Comparison of ENCODE assay signal across 1 cellular context in the genomic region with DNA sequence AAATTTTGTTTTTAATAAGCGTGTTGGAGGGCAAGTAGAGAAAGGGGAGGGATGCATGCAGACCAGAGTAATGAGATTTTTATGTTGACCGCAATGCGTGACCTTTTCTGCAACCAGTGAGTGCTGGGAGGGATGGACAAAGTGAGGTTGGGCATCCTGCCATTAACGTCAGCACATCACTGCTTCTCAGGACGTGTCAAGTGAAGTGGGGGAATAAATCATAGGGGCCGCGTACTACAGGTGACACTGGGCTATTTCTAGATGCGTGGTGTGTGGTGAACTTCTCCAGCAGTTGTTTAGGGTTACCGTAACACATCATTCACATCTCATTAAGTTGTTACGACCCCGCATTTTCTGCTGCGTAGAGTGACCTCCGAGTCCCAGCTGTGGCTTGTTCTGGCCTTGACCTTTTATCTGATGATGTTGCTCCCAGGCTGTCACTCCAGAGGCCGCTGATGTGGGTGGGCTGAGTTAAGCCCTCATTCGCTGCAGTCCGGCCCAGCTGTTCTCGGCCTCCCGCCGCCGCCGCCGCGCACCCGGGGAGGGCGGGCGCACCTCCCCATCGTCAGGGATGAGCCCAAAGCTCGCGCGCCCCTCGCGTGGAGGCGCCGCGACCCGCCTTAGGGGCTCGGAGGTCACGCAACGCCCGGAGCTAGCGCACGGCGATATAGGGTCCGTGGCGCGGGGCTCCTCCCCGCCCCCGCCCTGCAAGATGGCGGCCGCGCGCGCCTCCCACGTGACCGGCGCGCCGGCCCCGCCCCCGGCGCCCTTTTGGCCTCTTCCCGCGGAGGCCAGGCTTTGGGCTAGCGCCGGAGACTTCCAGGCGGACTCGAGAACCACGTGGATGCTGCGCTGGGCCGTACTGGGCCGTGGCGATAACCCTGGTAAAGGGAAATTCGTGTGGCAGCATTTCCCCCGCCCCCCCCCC.
TF ChIP-seq lines count a peak whose summit lies in the region.

No MANE protein-coding gene starts in this region.

TF ChIP-seq in HepG2, 621 proteins besides CTCF, POLR2A, EP300 and RAD21 (continued from another document and continues in another):
- TF ChIP-seq, protein P1, sequence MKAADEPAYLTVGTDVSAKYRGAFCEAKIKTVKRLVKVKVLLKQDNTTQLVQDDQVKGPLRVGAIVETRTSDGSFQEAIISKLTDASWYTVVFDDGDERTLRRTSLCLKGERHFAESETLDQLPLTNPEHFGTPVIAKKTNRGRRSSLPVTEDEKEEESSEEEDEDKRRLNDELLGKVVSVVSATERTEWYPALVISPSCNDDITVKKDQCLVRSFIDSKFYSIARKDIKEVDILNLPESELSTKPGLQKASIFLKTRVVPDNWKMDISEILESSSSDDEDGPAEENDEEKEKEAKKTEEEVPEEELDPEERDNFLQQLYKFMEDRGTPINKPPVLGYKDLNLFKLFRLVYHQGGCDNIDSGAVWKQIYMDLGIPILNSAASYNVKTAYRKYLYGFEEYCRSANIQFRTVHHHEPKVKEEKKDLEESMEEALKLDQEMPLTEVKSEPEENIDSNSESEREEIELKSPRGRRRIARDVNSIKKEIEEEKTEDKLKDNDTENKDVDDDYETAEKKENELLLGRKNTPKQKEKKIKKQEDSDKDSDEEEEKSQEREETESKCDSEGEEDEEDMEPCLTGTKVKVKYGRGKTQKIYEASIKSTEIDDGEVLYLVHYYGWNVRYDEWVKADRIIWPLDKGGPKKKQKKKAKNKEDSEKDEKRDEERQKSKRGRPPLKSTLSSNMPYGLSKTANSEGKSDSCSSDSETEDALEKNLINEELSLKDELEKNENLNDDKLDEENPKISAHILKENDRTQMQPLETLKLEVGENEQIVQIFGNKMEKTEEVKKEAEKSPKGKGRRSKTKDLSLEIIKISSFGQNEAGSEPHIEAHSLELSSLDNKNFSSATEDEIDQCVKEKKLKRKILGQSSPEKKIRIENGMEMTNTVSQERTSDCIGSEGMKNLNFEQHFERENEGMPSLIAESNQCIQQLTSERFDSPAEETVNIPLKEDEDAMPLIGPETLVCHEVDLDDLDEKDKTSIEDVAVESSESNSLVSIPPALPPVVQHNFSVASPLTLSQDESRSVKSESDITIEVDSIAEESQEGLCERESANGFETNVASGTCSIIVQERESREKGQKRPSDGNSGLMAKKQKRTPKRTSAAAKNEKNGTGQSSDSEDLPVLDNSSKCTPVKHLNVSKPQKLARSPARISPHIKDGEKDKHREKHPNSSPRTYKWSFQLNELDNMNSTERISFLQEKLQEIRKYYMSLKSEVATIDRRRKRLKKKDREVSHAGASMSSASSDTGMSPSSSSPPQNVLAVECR (CRISPR knock-in tag; IDR thresholded peaks at IDR 0.05; ENCODE audit: borderline replicate concordance) = peak; percentile 92
- TF ChIP-seq SMARCE1 (IDR thresholded peaks at IDR 0.05; ENCODE audit: borderline replicate concordance) = no peak
- TF ChIP-seq, protein P2, sequence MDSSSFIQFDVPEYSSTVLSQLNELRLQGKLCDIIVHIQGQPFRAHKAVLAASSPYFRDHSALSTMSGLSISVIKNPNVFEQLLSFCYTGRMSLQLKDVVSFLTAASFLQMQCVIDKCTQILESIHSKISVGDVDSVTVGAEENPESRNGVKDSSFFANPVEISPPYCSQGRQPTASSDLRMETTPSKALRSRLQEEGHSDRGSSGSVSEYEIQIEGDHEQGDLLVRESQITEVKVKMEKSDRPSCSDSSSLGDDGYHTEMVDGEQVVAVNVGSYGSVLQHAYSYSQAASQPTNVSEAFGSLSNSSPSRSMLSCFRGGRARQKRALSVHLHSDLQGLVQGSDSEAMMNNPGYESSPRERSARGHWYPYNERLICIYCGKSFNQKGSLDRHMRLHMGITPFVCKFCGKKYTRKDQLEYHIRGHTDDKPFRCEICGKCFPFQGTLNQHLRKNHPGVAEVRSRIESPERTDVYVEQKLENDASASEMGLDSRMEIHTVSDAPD (CRISPR knock-in tag; IDR thresholded peaks at IDR 0.05) = no peak
- 0 out of 2 replicates have a peak, but pooled peaks have one; percentile 69 for TF ChIP-seq REL (CRISPR knock-in tag; conservative IDR thresholded peaks at IDR 0.05)
- TF ChIP-seq MAFF (IDR thresholded peaks at IDR 0.05; ENCODE audit: low read depth, low read length) = no peak
- no peak for TF ChIP-seq KLF9 (CRISPR knock-in tag; IDR thresholded peaks at IDR 0.05; ENCODE audit: low read depth)
- peak; percentile 72; the same call in 1 of the 2 replicates for TF ChIP-seq ZBTB42 (CRISPR knock-in tag; IDR thresholded peaks at IDR 0.05)
- peak; percentile 63 for TF ChIP-seq PHF21A (CRISPR knock-in tag; IDR thresholded peaks at IDR 0.05)
- TF ChIP-seq KLF12 (CRISPR knock-in tag; IDR thresholded peaks at IDR 0.05; ENCODE audit: borderline replicate concordance) = peak; percentile 66; the same call in 1 of the 2 replicates
- no peak for TF ChIP-seq NFATC3 (CRISPR knock-in tag; IDR thresholded peaks at IDR 0.05)
- TF ChIP-seq ZNF83 (CRISPR knock-in tag; IDR thresholded peaks at IDR 0.05; ENCODE audit: borderline replicate concordance) = no peak
- 0 out of 2 replicates have a peak, but pooled peaks have one; percentile 22 for TF ChIP-seq ZC3H4 (CRISPR knock-in tag; IDR thresholded peaks at IDR 0.05; ENCODE audit: borderline replicate concordance)
- TF ChIP-seq SIX1 (CRISPR knock-in tag; IDR thresholded peaks at IDR 0.05; ENCODE audit: borderline replicate concordance) = no peak
- TF ChIP-seq, protein P3, sequence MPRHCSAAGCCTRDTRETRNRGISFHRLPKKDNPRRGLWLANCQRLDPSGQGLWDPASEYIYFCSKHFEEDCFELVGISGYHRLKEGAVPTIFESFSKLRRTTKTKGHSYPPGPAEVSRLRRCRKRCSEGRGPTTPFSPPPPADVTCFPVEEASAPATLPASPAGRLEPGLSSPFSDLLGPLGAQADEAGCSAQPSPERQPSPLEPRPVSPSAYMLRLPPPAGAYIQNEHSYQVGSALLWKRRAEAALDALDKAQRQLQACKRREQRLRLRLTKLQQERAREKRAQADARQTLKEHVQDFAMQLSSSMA (CRISPR knock-in tag; IDR thresholded peaks at IDR 0.05) = 0 out of 2 replicates have a peak, but pooled peaks have one; percentile 47
- TF ChIP-seq, protein P4, sequence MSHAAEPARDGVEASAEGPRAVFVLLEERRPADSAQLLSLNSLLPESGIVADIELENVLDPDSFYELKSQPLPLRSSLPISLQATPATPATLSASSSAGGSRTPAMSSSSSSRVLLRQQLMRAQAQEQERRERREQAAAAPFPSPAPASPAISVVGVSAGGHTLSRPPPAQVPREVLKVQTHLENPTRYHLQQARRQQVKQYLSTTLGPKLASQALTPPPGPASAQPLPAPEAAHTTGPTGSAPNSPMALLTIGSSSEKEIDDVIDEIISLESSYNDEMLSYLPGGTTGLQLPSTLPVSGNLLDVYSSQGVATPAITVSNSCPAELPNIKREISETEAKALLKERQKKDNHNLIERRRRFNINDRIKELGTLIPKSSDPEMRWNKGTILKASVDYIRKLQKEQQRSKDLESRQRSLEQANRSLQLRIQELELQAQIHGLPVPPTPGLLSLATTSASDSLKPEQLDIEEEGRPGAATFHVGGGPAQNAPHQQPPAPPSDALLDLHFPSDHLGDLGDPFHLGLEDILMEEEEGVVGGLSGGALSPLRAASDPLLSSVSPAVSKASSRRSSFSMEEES (CRISPR knock-in tag; IDR thresholded peaks at IDR 0.05) = no peak
- peak; percentile 52; the same call in 1 of the 2 replicates for TF ChIP-seq KMT2B (CRISPR knock-in tag; IDR thresholded peaks at IDR 0.05)
- TF ChIP-seq ATF1 (CRISPR knock-in tag; IDR thresholded peaks at IDR 0.05) = no peak
- TF ChIP-seq, protein P5, sequence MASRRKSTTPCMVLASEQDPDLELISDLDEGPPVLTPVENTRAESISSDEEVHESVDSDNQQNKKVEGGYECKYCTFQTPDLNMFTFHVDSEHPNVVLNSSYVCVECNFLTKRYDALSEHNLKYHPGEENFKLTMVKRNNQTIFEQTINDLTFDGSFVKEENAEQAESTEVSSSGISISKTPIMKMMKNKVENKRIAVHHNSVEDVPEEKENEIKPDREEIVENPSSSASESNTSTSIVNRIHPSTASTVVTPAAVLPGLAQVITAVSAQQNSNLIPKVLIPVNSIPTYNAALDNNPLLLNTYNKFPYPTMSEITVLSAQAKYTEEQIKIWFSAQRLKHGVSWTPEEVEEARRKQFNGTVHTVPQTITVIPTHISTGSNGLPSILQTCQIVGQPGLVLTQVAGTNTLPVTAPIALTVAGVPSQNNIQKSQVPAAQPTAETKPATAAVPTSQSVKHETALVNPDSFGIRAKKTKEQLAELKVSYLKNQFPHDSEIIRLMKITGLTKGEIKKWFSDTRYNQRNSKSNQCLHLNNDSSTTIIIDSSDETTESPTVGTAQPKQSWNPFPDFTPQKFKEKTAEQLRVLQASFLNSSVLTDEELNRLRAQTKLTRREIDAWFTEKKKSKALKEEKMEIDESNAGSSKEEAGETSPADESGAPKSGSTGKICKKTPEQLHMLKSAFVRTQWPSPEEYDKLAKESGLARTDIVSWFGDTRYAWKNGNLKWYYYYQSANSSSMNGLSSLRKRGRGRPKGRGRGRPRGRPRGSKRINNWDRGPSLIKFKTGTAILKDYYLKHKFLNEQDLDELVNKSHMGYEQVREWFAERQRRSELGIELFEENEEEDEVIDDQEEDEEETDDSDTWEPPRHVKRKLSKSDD (CRISPR knock-in tag; IDR thresholded peaks at IDR 0.05; ENCODE audit: low read depth) = peak; percentile 87
- peak; percentile 32; the same call in 1 of the 2 replicates for TF ChIP-seq SOX5 (CRISPR knock-in tag; IDR thresholded peaks at IDR 0.05; ENCODE audit: borderline replicate concordance)
- TF ChIP-seq NFIC (IDR thresholded peaks at IDR 0.05; ENCODE audit: low read length) = no peak
- peak; percentile 61; the same call in 1 of the 2 replicates for TF ChIP-seq KAT7 (CRISPR knock-in tag; IDR thresholded peaks at IDR 0.05; ENCODE audit: borderline replicate concordance)
- no peak for TF ChIP-seq AHR (CRISPR knock-in tag; IDR thresholded peaks at IDR 0.05)
- peak; percentile 41; the same call in 1 of the 2 replicates for TF ChIP-seq GATA4 (IDR thresholded peaks at IDR 0.05; ENCODE audit: borderline replicate concordance, low read depth)
- TF ChIP-seq KDM5A (IDR thresholded peaks at IDR 0.05; ENCODE audit: borderline replicate concordance, low read length) = no peak; the same call in 1 of the 2 replicates
- no peak for TF ChIP-seq ZNF33A (CRISPR knock-in tag; IDR thresholded peaks at IDR 0.05; ENCODE audit: borderline replicate concordance)
- TF ChIP-seq IKZF4 (CRISPR knock-in tag; IDR thresholded peaks at IDR 0.05; ENCODE audit: borderline replicate concordance, low read depth, not compliant biosample characterization) = no peak
- peak; percentile 61 for TF ChIP-seq PHF20 (CRISPR knock-in tag; IDR thresholded peaks at IDR 0.05)
- TF ChIP-seq KAT2B (IDR thresholded peaks at IDR 0.05; ENCODE audit: borderline replicate concordance, low read depth, low read length) = no peak
- TF ChIP-seq, protein P6, sequence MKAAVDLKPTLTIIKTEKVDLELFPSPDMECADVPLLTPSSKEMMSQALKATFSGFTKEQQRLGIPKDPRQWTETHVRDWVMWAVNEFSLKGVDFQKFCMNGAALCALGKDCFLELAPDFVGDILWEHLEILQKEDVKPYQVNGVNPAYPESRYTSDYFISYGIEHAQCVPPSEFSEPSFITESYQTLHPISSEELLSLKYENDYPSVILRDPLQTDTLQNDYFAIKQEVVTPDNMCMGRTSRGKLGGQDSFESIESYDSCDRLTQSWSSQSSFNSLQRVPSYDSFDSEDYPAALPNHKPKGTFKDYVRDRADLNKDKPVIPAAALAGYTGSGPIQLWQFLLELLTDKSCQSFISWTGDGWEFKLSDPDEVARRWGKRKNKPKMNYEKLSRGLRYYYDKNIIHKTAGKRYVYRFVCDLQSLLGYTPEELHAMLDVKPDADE (CRISPR knock-in tag; IDR thresholded peaks at IDR 0.05) = no peak
- TF ChIP-seq, protein P7, sequence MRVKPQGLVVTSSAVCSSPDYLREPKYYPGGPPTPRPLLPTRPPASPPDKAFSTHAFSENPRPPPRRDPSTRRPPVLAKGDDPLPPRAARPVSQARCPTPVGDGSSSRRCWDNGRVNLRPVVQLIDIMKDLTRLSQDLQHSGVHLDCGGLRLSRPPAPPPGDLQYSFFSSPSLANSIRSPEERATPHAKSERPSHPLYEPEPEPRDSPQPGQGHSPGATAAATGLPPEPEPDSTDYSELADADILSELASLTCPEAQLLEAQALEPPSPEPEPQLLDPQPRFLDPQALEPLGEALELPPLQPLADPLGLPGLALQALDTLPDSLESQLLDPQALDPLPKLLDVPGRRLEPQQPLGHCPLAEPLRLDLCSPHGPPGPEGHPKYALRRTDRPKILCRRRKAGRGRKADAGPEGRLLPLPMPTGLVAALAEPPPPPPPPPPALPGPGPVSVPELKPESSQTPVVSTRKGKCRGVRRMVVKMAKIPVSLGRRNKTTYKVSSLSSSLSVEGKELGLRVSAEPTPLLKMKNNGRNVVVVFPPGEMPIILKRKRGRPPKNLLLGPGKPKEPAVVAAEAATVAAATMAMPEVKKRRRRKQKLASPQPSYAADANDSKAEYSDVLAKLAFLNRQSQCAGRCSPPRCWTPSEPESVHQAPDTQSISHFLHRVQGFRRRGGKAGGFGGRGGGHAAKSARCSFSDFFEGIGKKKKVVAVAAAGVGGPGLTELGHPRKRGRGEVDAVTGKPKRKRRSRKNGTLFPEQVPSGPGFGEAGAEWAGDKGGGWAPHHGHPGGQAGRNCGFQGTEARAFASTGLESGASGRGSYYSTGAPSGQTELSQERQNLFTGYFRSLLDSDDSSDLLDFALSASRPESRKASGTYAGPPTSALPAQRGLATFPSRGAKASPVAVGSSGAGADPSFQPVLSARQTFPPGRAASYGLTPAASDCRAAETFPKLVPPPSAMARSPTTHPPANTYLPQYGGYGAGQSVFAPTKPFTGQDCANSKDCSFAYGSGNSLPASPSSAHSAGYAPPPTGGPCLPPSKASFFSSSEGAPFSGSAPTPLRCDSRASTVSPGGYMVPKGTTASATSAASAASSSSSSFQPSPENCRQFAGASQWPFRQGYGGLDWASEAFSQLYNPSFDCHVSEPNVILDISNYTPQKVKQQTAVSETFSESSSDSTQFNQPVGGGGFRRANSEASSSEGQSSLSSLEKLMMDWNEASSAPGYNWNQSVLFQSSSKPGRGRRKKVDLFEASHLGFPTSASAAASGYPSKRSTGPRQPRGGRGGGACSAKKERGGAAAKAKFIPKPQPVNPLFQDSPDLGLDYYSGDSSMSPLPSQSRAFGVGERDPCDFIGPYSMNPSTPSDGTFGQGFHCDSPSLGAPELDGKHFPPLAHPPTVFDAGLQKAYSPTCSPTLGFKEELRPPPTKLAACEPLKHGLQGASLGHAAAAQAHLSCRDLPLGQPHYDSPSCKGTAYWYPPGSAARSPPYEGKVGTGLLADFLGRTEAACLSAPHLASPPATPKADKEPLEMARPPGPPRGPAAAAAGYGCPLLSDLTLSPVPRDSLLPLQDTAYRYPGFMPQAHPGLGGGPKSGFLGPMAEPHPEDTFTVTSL (CRISPR knock-in tag; IDR thresholded peaks at IDR 0.05; ENCODE audit: borderline replicate concordance) = no peak
- TF ChIP-seq FOSL2 (CRISPR knock-in tag; IDR thresholded peaks at IDR 0.05) = no peak; the same call in 1 of the 2 replicates
- TF ChIP-seq ZNF354B (CRISPR knock-in tag; IDR thresholded peaks at IDR 0.05) = no peak
- TF ChIP-seq ZNF446 (CRISPR knock-in tag; IDR thresholded peaks at IDR 0.05) = peak; percentile 65; the same call in 1 of the 2 replicates
- TF ChIP-seq ZNF335 (CRISPR knock-in tag; IDR thresholded peaks at IDR 0.05) = no peak; the same call in 1 of the 2 replicates
- peak; percentile 37 to 87 for TF ChIP-seq NR2F1 (CRISPR knock-in tag; IDR thresholded peaks at IDR 0.05)
- no peak for TF ChIP-seq ZKSCAN5 (CRISPR knock-in tag; IDR thresholded peaks at IDR 0.05)
- peak; percentile 82 for TF ChIP-seq POLR2G (IDR thresholded peaks at IDR 0.05; ENCODE audit: low read depth, low read length)
- peak; percentile 63 for TF ChIP-seq HDAC2 (CRISPR knock-in tag; IDR thresholded peaks at IDR 0.05)
- TF ChIP-seq SMARCC2 (IDR thresholded peaks at IDR 0.05) = no peak
